8 cellular contexts compared by ENCODE assay signal in the genomic region with DNA sequence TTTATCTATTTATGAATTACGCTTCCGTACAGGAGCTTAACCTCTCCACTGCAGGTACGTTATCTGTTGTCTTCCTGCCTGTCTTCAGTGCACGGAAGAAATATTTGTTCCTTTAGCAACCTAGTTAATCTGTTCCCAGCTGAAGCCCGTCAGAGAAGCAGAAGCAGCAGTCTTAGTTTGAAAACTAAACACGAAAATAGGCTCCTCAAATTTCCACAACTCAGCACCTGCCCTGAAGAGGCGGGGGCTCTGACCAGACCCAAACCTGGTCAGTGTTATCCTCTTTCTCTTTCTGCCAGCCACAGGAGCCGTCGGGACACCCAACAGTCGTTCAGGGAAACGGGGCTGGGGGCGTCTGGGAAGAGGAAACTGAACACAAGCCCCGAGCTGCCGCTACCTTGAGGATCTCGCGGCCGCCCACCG. TPM values are rescaled to one million over a fixed set of nuclear protein-coding genes. Genes with fewer than 3 reads are reported as not detected.
DNase-seq lines count a peak whose midpoint lies in the region; ATAC-seq and TF ChIP-seq lines count a peak whose summit lies in the region.

No MANE protein-coding gene starts in this region.

- WGBS in right cardiac atrium, result under 1% methylated on average over 18 of the region's 18 CpGs

- peak; percentile 16 for ATAC-seq in GM19023 (IDR thresholded peaks at IDR 0.05; ENCODE audit: unreplicated experiment)
- ATAC-seq in HG03175 (IDR thresholded peaks at IDR 0.05; ENCODE audit: unreplicated experiment), result peak; percentile 8
- no peak for ATAC-seq in T-helper 17 cell
- ATAC-seq in right cardiac atrium, result no peak

- DNase-seq in AG04450 (ENCODE audit: low read depth, low spot score) (no peak), T-helper 17 cell (no peak), right cardiac atrium (no peak), superior temporal gyrus (ENCODE audit: extremely low spot score) (no peak)
- no peak for DNase-seq in stimulated activated naive CD4-positive, alpha-beta T cell treated with Interleukin-2 at 50 U/mL for 16 hours (lab: John Stamatoyannopoulos, UW)

- H3K36me3 ChIP-seq in skeletal muscle tissue (ENCODE audit: control insufficient read depth in 3 of 3, insufficient read depth in 3 of 3, low read length in 3 of 3), result peaks cover 4 to 17% (median 8%) of the 10 kb centered on the region in 3 donors

- peaks cover 6% of the 10 kb centered on the region for H3K36me3 Mint-ChIP-seq in T-helper 17 cell (ENCODE audit: low read depth)

- H3K27me3 ChIP-seq in AG04450 (ENCODE audit: control insufficient read depth, insufficient read depth, low read length) (no peaks in the 10 kb centered on the region), right cardiac atrium (ENCODE audit: control insufficient read depth, insufficient read depth) (no peaks in the 10 kb centered on the region), skeletal muscle tissue (ENCODE audit: control insufficient read depth in 3 of 3, insufficient read depth in 3 of 3, low read length in 3 of 3) (no peaks in the 10 kb centered on the region)

- H3K4me1 ChIP-seq in right cardiac atrium (ENCODE audit: control insufficient read depth, insufficient read depth, low read length) (peaks cover 2% of the 10 kb centered on the region), skeletal muscle tissue (ENCODE audit: control insufficient read depth in 3 of 3, insufficient read depth in 3 of 3, low read length in 3 of 3) (peaks cover 18 to 21% (median 20%) of the 10 kb centered on the region in 3 donors)

- no peak for TF ChIP-seq CTCF in AG04450 (IDR thresholded peaks at IDR 0.05; ENCODE audit: low read depth, low read length)

- H3K9me3 ChIP-seq in AG04450 (ENCODE audit: control insufficient read depth, insufficient read depth, low read length), result no peaks in the 10 kb centered on the region
- no peaks in the 10 kb centered on the region for H3K9me3 ChIP-seq in T-helper 17 cell (ENCODE audit: control insufficient read depth, low read length, poor library complexity, severe bottlenecking)
- H3K9me3 ChIP-seq in right cardiac atrium (ENCODE audit: control insufficient read depth, low read length), result no peaks in the 10 kb centered on the region
- H3K9me3 ChIP-seq in skeletal muscle tissue (ENCODE audit: control insufficient read depth in 3 of 3, low read length in 3 of 3), result no peaks in the 10 kb centered on the region

- peak overlapping the region; percentile 82 for H3K4me3 ChIP-seq in AG04450 (ENCODE audit: low read depth, low read length)
- H3K4me3 ChIP-seq in right cardiac atrium (ENCODE audit: low read length), result peak overlapping the region; percentile 82
- peak overlapping the region; percentile 80 to 100 (median 95) for H3K4me3 ChIP-seq in skeletal muscle tissue (ENCODE audit: low read length in 3 of 3)

- intact Hi-C loops in right cardiac atrium (cut with DNase I), result loop anchor here in 1 of 4 donors (10.0 kb wide), 1 partner anchor 45 kb away; the partner anchor contains the start of gene MAT2B

- H3K27ac Mint-ChIP-seq in T-helper 17 cell, result peak overlapping the region; percentile 100

- POLR2A ChIA-PET in AG04450 (lab: Yijun Ruan, JAX), result interaction anchor here (0.9 to 3.4 kb wide), 7 partner anchors 9 to 47 kb away, joined by 3 to 20 read pairs (median 4); partner anchors contain the start of genes CCNG1 and MAT2B

- H3K4me1 Mint-ChIP-seq in T-helper 17 cell, result peaks cover 32% of the 10 kb centered on the region

- peak overlapping the region; percentile 96 for H3K4me3 Mint-ChIP-seq in T-helper 17 cell

- CTCF ChIA-PET in AG04450 (lab: Charles Lee), result interaction anchor here (1.0 to 3.1 kb wide), 3 partner anchors 14 to 51 kb away, joined by 3 to 16 read pairs (median 3); no protein-coding TSS in a partner anchor

- peak overlapping the region; percentile 97 for H3K9ac ChIP-seq in skeletal muscle tissue (ENCODE audit: low read depth in 1 of 3, low read length in 3 of 3)

- H3K27ac ChIP-seq in AG04450 (ENCODE audit: low read depth, low read length), result peak overlapping the region; percentile 98
- H3K27ac ChIP-seq in right cardiac atrium (ENCODE audit: low read length), result peak overlapping the region; percentile 96
- peak overlapping the region; percentile 96 for H3K27ac ChIP-seq in skeletal muscle tissue (ENCODE audit: low read depth, low read length)

- H3K27me3 Mint-ChIP-seq in T-helper 17 cell, result no peaks in the 10 kb centered on the region

RNA-seq across cellular contexts. Expression of gene NUDCD2, which starts 0.4 kb away (rescaled TPM):
- 3.8 and 5.6 TPM in 2 replicates for polyA plus RNA-seq in AG04450 (2011; rRNA removed)
- 1.4 and 1.8 TPM in 2 replicates for polyA minus RNA-seq in AG04450 (2011; rRNA and poly(A)+ RNA removed)
- total RNA-seq in T-helper 17 cell, result 10 to 100 TPM; 17.9 to 19.5 TPM
- 10 to 100 TPM; 12.9 to 17.3 (median 14.9) TPM for total RNA-seq in right cardiac atrium
- 4.2 TPM for polyA plus RNA-seq in right cardiac atrium
- 5.7 TPM for total RNA-seq in skeletal muscle tissue

RNA-seq across cellular contexts. Expression of gene HMMR, which starts 1.0 kb away (rescaled TPM):
- polyA plus RNA-seq in AG04450 (2011; rRNA removed), result 6.3 and 12.5 TPM in 2 replicates
- polyA minus RNA-seq in AG04450 (2011; rRNA and poly(A)+ RNA removed), result 1.6 and 2.5 TPM in 2 replicates
- under 1 TPM; 0.45 to 0.52 TPM for total RNA-seq in T-helper 17 cell
- 1 to 10 TPM in 2 of 4 donors, under 1 TPM in 2; 0.39 to 1.5 (median 0.84) TPM for total RNA-seq in right cardiac atrium
- 0.34 TPM for polyA plus RNA-seq in right cardiac atrium
- total RNA-seq in skeletal muscle tissue, result 2.6 TPM

RNA-seq across cellular contexts. Expression of gene CCNG1, which starts 22.1 kb away (rescaled TPM):
- polyA plus RNA-seq in AG04450 (2011; rRNA removed), result 236 and 325 TPM in 2 replicates
- 156 and 253 TPM in 2 replicates for polyA minus RNA-seq in AG04450 (2011; rRNA and poly(A)+ RNA removed)
- 100 to 1,000 TPM in 1 of 2 donors, 10 to 100 TPM in 1; 79.1 to 121 TPM for total RNA-seq in T-helper 17 cell
- total RNA-seq in right cardiac atrium, result 100 to 1,000 TPM in 2 of 4 donors, 10 to 100 TPM in 2; 88.5 to 116 (median 99.4) TPM
- 77.4 TPM for polyA plus RNA-seq in right cardiac atrium
- total RNA-seq in skeletal muscle tissue, result 422 TPM

RNA-seq across cellular contexts. Expression of gene MAT2B, which starts 45.9 kb away (rescaled TPM):
- 59.5 and 86.4 TPM in 2 replicates for polyA plus RNA-seq in AG04450 (2011; rRNA removed)
- 54.3 and 61.9 TPM in 2 replicates for polyA minus RNA-seq in AG04450 (2011; rRNA and poly(A)+ RNA removed)
- 10 to 100 TPM; 55.5 to 70.4 TPM for total RNA-seq in T-helper 17 cell
- total RNA-seq in right cardiac atrium, result 10 to 100 TPM; 60.5 to 90.4 (median 75.3) TPM
- 68.2 TPM for polyA plus RNA-seq in right cardiac atrium
- 47.5 TPM for total RNA-seq in skeletal muscle tissue

Comparison
In these comparisons a context has a peak if more than half of its experiments do, and no peak if none do; other contexts are left out.
1. ATAC-seq: peak in GM19023 (single experiment) and HG03175 (single experiment); none in T-helper 17 cell (single experiment) and right cardiac atrium (0 of 2).
2. Peak in every context shown above with its lines, with median percentiles within 50 percentile points of each other: H3K27ac ChIP-seq and H3K4me3 ChIP-seq.